13 cellular contexts compared by ENCODE assay signal in genomic region chr20:38872036-38872435, GRCh38. TPM values are rescaled to one million over a fixed set of nuclear protein-coding genes. Genes with fewer than 3 reads are reported as not detected.
A peak's percentile ranks its signal among the peaks of the same experiment; 100 is the strongest.
DNase-seq lines count a peak whose midpoint lies in the region; ATAC-seq, FAIRE-seq and TF ChIP-seq lines count a peak whose summit lies in the region.
"Had no signal": no experiment of that assay in that cellular context is flagged by ENCODE, and none has a peak within 500 bp of the region (broad histone marks: within the 10 kb centered on the region; RNA-seq: fewer than 3 reads in every experiment).

No MANE protein-coding gene starts in this region.

- H4K8ac ChIP-seq in H1 (ENCODE audit: extremely low read depth, insufficient read depth, low read length) = no peak overlapping the region

- H4K20me1 ChIP-seq in H1 (replicated peaks in 1 of 2; ENCODE audit: control insufficient read depth in 1 of 2, insufficient read depth in 2 of 2, low read length in 2 of 2) = no peaks in the 10 kb centered on the region

- no peak overlapping the region for H3K14ac ChIP-seq in H1 (ENCODE audit: insufficient read length)

- TF ChIP-seq CTCF in Panc1 (IDR thresholded peaks at IDR 0.05) = no peak
- TF ChIP-seq CTCF in H1 (IDR thresholded peaks at IDR 0.05; ENCODE audit: control extremely low read depth in 1 of 3, insufficient read depth in 1 of 3, low read depth in 1 of 3, low read length in 3 of 3) = no peak
- TF ChIP-seq CTCF in brain microvascular endothelial cell (IDR thresholded peaks at IDR 0.05; ENCODE audit: low read depth, low read length, missing control alignments) = no peak

- no peak overlapping the region; a peak in 1 of 4 replicates for H3K4me2 ChIP-seq in H1 (ENCODE audit: insufficient read depth in 1 of 2, low read depth in 2 of 2, low read length in 2 of 2)
- H3K4me2 ChIP-seq: hepatocyte had no signal

- 83% methylated on average over 7 of the region's 7 CpGs; no CpG with 5 or more reads in 1 of the 2 experiments for whole genome bisulfite sequencing in H1 (ENCODE audit: extremely low coverage in 1 of 2, insufficient coverage in 1 of 2, insufficient read length in 1 of 2, insufficient replicate concordance in 2 of 2, low coverage in 1 of 2, low lambda C conversion rate in 2 of 2, missing lambda C conversion rate in 1 of 2), 2 experiments

- peak overlapping the region; percentile 64; the same call in 1 of the 2 replicates for H2BK12ac ChIP-seq in H1 (ENCODE audit: low read depth, low read length)

- no peak overlapping the region for H3K4ac ChIP-seq in H1 (replicated peaks; ENCODE audit: insufficient read length, low read depth, low read length)

- H3K4me3 ChIP-seq in Panc1 (ENCODE audit: low read depth in 2 of 2, low read length in 2 of 2) (no peak overlapping the region), H1 (ENCODE audit: extremely low read depth in 1 of 4, insufficient read depth in 2 of 4, low read depth in 3 of 4, low read length in 4 of 4) (no peak overlapping the region), brain microvascular endothelial cell (ENCODE audit: low read depth, low read length) (no peak overlapping the region)
- H3K4me3 ChIP-seq: hepatocyte, sigmoid colon had no signal

- H3K4me1 ChIP-seq in Panc1 (ENCODE audit: control insufficient read depth, insufficient read depth, low read length) = peaks cover 3% of the 10 kb centered on the region; the same call in 1 of the 2 replicates
- peaks cover 0 to 15% (median 5%) of the 10 kb centered on the region in 4 experiments; a peak in 6 of 7 replicates for H3K4me1 ChIP-seq in H1 (replicated peaks in 1 of 4; ENCODE audit: control insufficient read depth in 3 of 4, insufficient read depth in 4 of 4, low read length in 3 of 4)
- H3K4me1 ChIP-seq: sigmoid colon had no signal

- peak overlapping the region; percentile 93 for H3K27ac Mint-ChIP-seq in stimulated activated effector memory CD8-positive, alpha-beta T cell treated with anti-CD3 and anti-CD28 coated beads, Interleukin-12 subunit alpha, Interleukin-12 subunit beta, amount 100 ng/mL, for 72 hours
- H3K27ac Mint-ChIP-seq: mesothelial cell of epicardium had no signal

- TF ChIP-seq POLR2A in H1 (IDR thresholded peaks at IDR 0.05; ENCODE audit: control extremely low read depth in 1 of 2, low read depth in 2 of 2, low read length in 2 of 2) = no peak

- H2BK120ac ChIP-seq in H1 (replicated peaks; ENCODE audit: low read depth, low read length) = no peak overlapping the region

- CTCF ChIA-PET in Panc1 (lab: Charles Lee) = no interaction called here
- CTCF ChIA-PET in H1 (lab: Charles Lee; ENCODE audit: partially characterized antibody) = interaction anchor here (1.4 to 4.9 kb wide), 3 partner anchors 11 to 20 kb away, joined by 3 to 29 read pairs (median 3); no protein-coding TSS in a partner anchor

- H3K27ac ChIP-seq in Panc1 (ENCODE audit: low read length) = no peak overlapping the region
- H3K27ac ChIP-seq in H1 (ENCODE audit: low read depth, low read length) = no peak overlapping the region
- no peak overlapping the region for H3K27ac ChIP-seq in brain microvascular endothelial cell
- H3K27ac ChIP-seq: hepatocyte had no signal

- no peak overlapping the region for H3K9ac ChIP-seq in H1 (replicated peaks in 1 of 4; ENCODE audit: extremely low read depth in 1 of 4, low read depth in 3 of 4, low read length in 3 of 4)

- H2AFZ ChIP-seq in H1 (ENCODE audit: low read length) = no peak overlapping the region
- H2AFZ ChIP-seq: hepatocyte had no signal

- 0 out of 2 replicates have a peak overlapping the region, but pooled peaks have one; percentile 32 for H2BK5ac ChIP-seq in H1 (ENCODE audit: low read depth, low read length)

- in situ Hi-C loops in Panc1 (cut with HindIII; ENCODE audit: low pct_unique_long_range_greater_than_20kb, low sequenced_read_pairs) (no loop called here), brain microvascular endothelial cell (cut with HindIII; ENCODE audit: low pct_ligation_motif_present, low sequenced_read_pairs) (no loop called here)

- peak; percentile 59 for DNase-seq in activated CD8-positive, alpha-beta memory T cell treated with anti-CD3 and anti-CD28 coated beads, Interleukin-2, amount 50 U/mL, for 48 hours
- DNase-seq in activated CD8-positive, alpha-beta memory T cell treated with anti-CD3 and anti-CD28 coated beads for 24 hours = no peak
- DNase-seq in Panc1 (ENCODE audit: low read depth, low spot score) (no peak), H1 (ENCODE audit: low read depth in 1 of 2, low spot score in 2 of 2) (no peak), NCI-H1048 (lab: John Stamatoyannopoulos, UW) (no peak), brain microvascular endothelial cell (no peak), H4 (ENCODE audit: low spot score) (no peak)
- DNase-seq in stimulated activated effector memory CD8-positive, alpha-beta T cell treated with anti-CD3 and anti-CD28 coated beads, Interleukin-12 subunit alpha, Interleukin-12 subunit beta, amount 100 ng/mL, for 72 hours (ENCODE audit: low spot score in 2 of 2) = no peak
- DNase-seq: effector CD8-positive, alpha-beta T cell; NCI-H510A; sigmoid colon had no signal

- H3K27me3 ChIP-seq in Panc1 (ENCODE audit: control insufficient read depth, insufficient read depth, low read length) (no peaks in the 10 kb centered on the region), H1 (replicated peaks in 1 of 4; ENCODE audit: control insufficient read depth in 3 of 4, extremely low read depth in 1 of 4, insufficient read depth in 3 of 4, low read length in 3 of 4) (no peaks in the 10 kb centered on the region), brain microvascular endothelial cell (replicated peaks) (no peaks in the 10 kb centered on the region)
- H3K27me3 ChIP-seq: hepatocyte had no signal

- H3K36me3 Mint-ChIP-seq in stimulated activated effector memory CD8-positive, alpha-beta T cell treated with anti-CD3 and anti-CD28 coated beads, Interleukin-12 subunit alpha, Interleukin-12 subunit beta, amount 100 ng/mL, for 72 hours = peaks cover 82% of the 10 kb centered on the region
- H3K36me3 Mint-ChIP-seq: mesothelial cell of epicardium had no signal

- H3K79me2 ChIP-seq in H1 (ENCODE audit: control insufficient read depth in 1 of 2, insufficient read depth in 2 of 2, low read length in 2 of 2) = no peaks in the 10 kb centered on the region
- H3K79me2 ChIP-seq: hepatocyte had no signal

- no peak overlapping the region for H3K23ac ChIP-seq in H1 (ENCODE audit: insufficient read length)

- peak; percentile 24; the same call in 1 of the 2 replicates for ATAC-seq in Panc1
- ATAC-seq in stimulated activated effector memory CD8-positive, alpha-beta T cell treated with anti-CD3 and anti-CD28 coated beads, Interleukin-12 subunit alpha, Interleukin-12 subunit beta, amount 100 ng/mL, for 72 hours = no peak

- TF ChIP-seq EP300 in H1 (IDR thresholded peaks at IDR 0.05; ENCODE audit: borderline replicate concordance in 1 of 2, low read depth in 2 of 2, low read length in 2 of 2) = no peak

- peaks cover 94% of the 10 kb centered on the region for H3K4me1 Mint-ChIP-seq in stimulated activated effector memory CD8-positive, alpha-beta T cell treated with anti-CD3 and anti-CD28 coated beads, Interleukin-12 subunit alpha, Interleukin-12 subunit beta, amount 100 ng/mL, for 72 hours

- POLR2A ChIA-PET in Panc1 (lab: Charles Lee) (no interaction called here), H1 (lab: Charles Lee; ENCODE audit: partially characterized antibody) (no interaction called here)

- H3K9me3 ChIP-seq in Panc1 (ENCODE audit: control insufficient read depth, insufficient read depth, low read depth, low read length) (no peaks in the 10 kb centered on the region), H1 (ENCODE audit: insufficient read depth in 2 of 2, low read depth in 1 of 2, low read length in 1 of 2) (no peaks in the 10 kb centered on the region)
- H3K9me3 ChIP-seq: sigmoid colon had no signal

- H3K9me3 Mint-ChIP-seq in stimulated activated effector memory CD8-positive, alpha-beta T cell treated with anti-CD3 and anti-CD28 coated beads, Interleukin-12 subunit alpha, Interleukin-12 subunit beta, amount 100 ng/mL, for 72 hours = no peaks in the 10 kb centered on the region
- H3K9me3 Mint-ChIP-seq: mesothelial cell of epicardium had no signal

- H3K79me1 ChIP-seq in H1 (ENCODE audit: low read depth, low read length) = peaks cover 4% of the 10 kb centered on the region; the same call in 1 of the 2 replicates

- no peaks in the 10 kb centered on the region for H3K36me3 ChIP-seq in Panc1 (ENCODE audit: control insufficient read depth, insufficient read depth, low read length)
- no peaks in the 10 kb centered on the region for H3K36me3 ChIP-seq in H1 (ENCODE audit: control insufficient read depth in 2 of 4, insufficient read depth in 4 of 4, low read length in 3 of 4)
- H3K36me3 ChIP-seq in brain microvascular endothelial cell (replicated peaks) = no peaks in the 10 kb centered on the region
- H3K36me3 ChIP-seq: sigmoid colon had no signal

- H3K56ac ChIP-seq in H1 (replicated peaks; ENCODE audit: insufficient read length, low read depth, low read length) = no peak overlapping the region

- H3K18ac ChIP-seq in H1 (ENCODE audit: extremely low read depth, low read length) = no peak overlapping the region

- intact Hi-C loops in Panc1 (cut with micrococcal nuclease; ENCODE audit: unreplicated experiment) = no loop called here

- H4K5ac ChIP-seq in H1 (ENCODE audit: insufficient read length, low read depth, low read length) = no peak overlapping the region

- H3K23me2 ChIP-seq in H1 (ENCODE audit: low read depth, low read length) = no peaks in the 10 kb centered on the region

- TF ChIP-seq RAD21 in H1 (IDR thresholded peaks at IDR 0.05 in 1 of 2, conservative IDR thresholded peaks at IDR 0.05 in 1 of 2; ENCODE audit: low read depth in 2 of 2, low read length in 2 of 2) = no peak

- peak overlapping the region; percentile 15; the same call in 1 of the 2 replicates for H2BK20ac ChIP-seq in H1 (ENCODE audit: low read length)

- 0 out of 2 replicates have a peak overlapping the region, but pooled peaks have one; percentile 50 for H2BK15ac ChIP-seq in H1 (ENCODE audit: low read length)

- H3K4me3 Mint-ChIP-seq in stimulated activated effector memory CD8-positive, alpha-beta T cell treated with anti-CD3 and anti-CD28 coated beads, Interleukin-12 subunit alpha, Interleukin-12 subunit beta, amount 100 ng/mL, for 72 hours = peak overlapping the region; percentile 82
- H3K4me3 Mint-ChIP-seq: mesothelial cell of epicardium had no signal

- no TSS peak for BruUV-seq in Panc1 (replicated peaks; lab: Mats Ljungman, UMichigan)

- H2AK5ac ChIP-seq in H1 (ENCODE audit: low read depth, low read length) = no peak overlapping the region

- no peak for FAIRE-seq in H1 (lab: Jason Lieb, UNC)

- H4K91ac ChIP-seq in H1 (replicated peaks; ENCODE audit: insufficient read length, low read length) = no peak overlapping the region

RNA-seq across cellular contexts. Expression of gene FAM83D, which starts 54.2 kb away (rescaled TPM):
- 30.9 TPM for total RNA-seq in Panc1 (2021; ENCODE audit: unreplicated experiment)
- 14.5 TPM for polyA plus RNA-seq in Panc1 (2012; ENCODE audit: insufficient read length)
- 61.4 and 62.6 TPM in 2 replicates for total RNA-seq in H1 (2021; fragmentation: NEBNext Ultra II Directional; extraction: Animal tissue kit (Norgen Biotek cat#: 25700))
- polyA plus RNA-seq in H1 (2011; rRNA removed) = 47.2 and 60.9 TPM in 2 replicates
- 63.9 TPM for polyA plus RNA-seq in H1 (2011; cell fraction: cytosol; rRNA removed)
- 42.1 TPM for polyA plus RNA-seq in H1 (2011; cell fraction: nucleus; rRNA removed)
- 39.8 to 46.0 TPM (median 43.3 TPM) in 4 replicates for polyA plus RNA-seq in H1 (2012, experiment 1 of 2)
- polyA plus RNA-seq in H1 (2012, experiment 2 of 2) = 24.2 TPM
- polyA plus RNA-seq in H1 (2013, experiment 1 of 2) = 37.7 TPM
- 37.8 TPM for polyA plus RNA-seq in H1 (2013, experiment 2 of 2)
- 59.5 and 70.5 TPM in 2 replicates for polyA minus RNA-seq in H1 (2011; rRNA and poly(A)+ RNA removed)
- 40.0 TPM for polyA minus RNA-seq in H1 (2011; cell fraction: cytosol; rRNA and poly(A)+ RNA removed)
- 48.7 TPM for polyA minus RNA-seq in H1 (2011; cell fraction: nucleus; rRNA and poly(A)+ RNA removed)
- total RNA-seq in H4 (2014; rRNA removed; shearing (Covaris generic)) = 66.2 and 67.5 TPM in 2 replicates
